9 cellular contexts compared by ENCODE assay signal in genomic region chr1:27891196-27891889, GRCh38. TPM values are rescaled to one million over a fixed set of nuclear protein-coding genes. Genes with fewer than 3 reads are reported as not detected.
DNase-seq lines count a peak whose midpoint lies in the region; ATAC-seq and TF ChIP-seq lines count a peak whose summit lies in the region.
"Had no signal": no experiment of that assay in that cellular context is flagged by ENCODE, and none has a peak within 500 bp of the region (broad histone marks: within the 10 kb centered on the region; RNA-seq: fewer than 3 reads in every experiment).

No MANE protein-coding gene starts in this region.

- no peaks in the 10 kb centered on the region for H3K36me3 ChIP-seq in Caco-2 (ENCODE audit: control insufficient read depth, insufficient read depth, low read length)
- peaks cover 12% of the 10 kb centered on the region for H3K36me3 ChIP-seq in mucosa of descending colon (ENCODE audit: low read depth)

- H3K27ac Mint-ChIP-seq in Caco-2 (ENCODE audit: unreplicated experiment), result no peak overlapping the region
- H3K27ac Mint-ChIP-seq in activated CD4-positive, alpha-beta T cell treated with anti-CD3 and anti-CD28 coated beads, Interleukin-2, amount 10 ng/mL, durations not matched to agents 7 days and 5 days, result peak overlapping the region; percentile 63

- H3K4me1 ChIP-seq in Caco-2, result no peaks in the 10 kb centered on the region
- peaks cover 5% of the 10 kb centered on the region for H3K4me1 ChIP-seq in mucosa of descending colon (ENCODE audit: low read depth)

- CTCF ChIA-PET in Caco-2 (lab: Charles Lee), result no interaction called here
- CTCF ChIA-PET in activated CD4-positive, alpha-beta T cell treated with anti-CD3 and anti-CD28 coated beads, Interleukin-2, amount 10 ng/mL, durations not matched to agents 7 days and 5 days (lab: Charles Lee), result interaction anchor here (0.7 to 1.8 kb wide), 5 partner anchors 12 to 74 kb away, joined by 3 to 6 read pairs (median 4); no protein-coding TSS in a partner anchor

- H3K4me3 ChIP-seq in Caco-2 (ENCODE audit: low read depth, low read length) (no peak overlapping the region), mucosa of descending colon (no peak overlapping the region)

- POLR2A ChIA-PET in Caco-2 (lab: Charles Lee), result no interaction called here
- POLR2A ChIA-PET in activated CD4-positive, alpha-beta T cell treated with anti-CD3 and anti-CD28 coated beads, Interleukin-2, amount 10 ng/mL, durations not matched to agents 7 days and 5 days (lab: Charles Lee), result no interaction called here

- peaks cover 47% of the 10 kb centered on the region for H3K36me3 Mint-ChIP-seq in Caco-2 (ENCODE audit: insufficient read depth, unreplicated experiment)
- peaks cover 65% of the 10 kb centered on the region for H3K36me3 Mint-ChIP-seq in activated CD4-positive, alpha-beta T cell treated with anti-CD3 and anti-CD28 coated beads, Interleukin-2, amount 10 ng/mL, durations not matched to agents 7 days and 5 days (ENCODE audit: low read depth)

- intact Hi-C loops in Caco-2 (cut with micrococcal nuclease; ENCODE audit: unreplicated experiment), result no loop called here
- intact Hi-C loops in mucosa of descending colon (cut with DNase I, micrococcal nuclease), result no loop called here

- no peaks in the 10 kb centered on the region for H3K27me3 Mint-ChIP-seq in Caco-2 (ENCODE audit: insufficient read depth, unreplicated experiment)
- H3K27me3 Mint-ChIP-seq in activated CD4-positive, alpha-beta T cell treated with anti-CD3 and anti-CD28 coated beads, Interleukin-2, amount 10 ng/mL, durations not matched to agents 7 days and 5 days, result no peaks in the 10 kb centered on the region

- H3K9me3 Mint-ChIP-seq in Caco-2 (ENCODE audit: unreplicated experiment), result no peaks in the 10 kb centered on the region
- no peaks in the 10 kb centered on the region for H3K9me3 Mint-ChIP-seq in activated CD4-positive, alpha-beta T cell treated with anti-CD3 and anti-CD28 coated beads, Interleukin-2, amount 10 ng/mL, durations not matched to agents 7 days and 5 days

- no peaks in the 10 kb centered on the region for H3K4me1 Mint-ChIP-seq in Caco-2 (ENCODE audit: low read depth, unreplicated experiment)
- peaks cover 49% of the 10 kb centered on the region for H3K4me1 Mint-ChIP-seq in activated CD4-positive, alpha-beta T cell treated with anti-CD3 and anti-CD28 coated beads, Interleukin-2, amount 10 ng/mL, durations not matched to agents 7 days and 5 days

- H3K9me3 ChIP-seq in Caco-2 (no peaks in the 10 kb centered on the region), mucosa of descending colon (no peaks in the 10 kb centered on the region)

- no peak for TF ChIP-seq CTCF in Caco-2 (IDR thresholded peaks at IDR 0.05; ENCODE audit: insufficient read depth in 1 of 2, low read depth in 1 of 2, low read length in 1 of 2, severe bottlenecking in 1 of 2, unreplicated experiment in 1 of 2)
- no peak for TF ChIP-seq CTCF in mucosa of descending colon (IDR thresholded peaks at IDR 0.05)

- TSS peak; percentile 44 for BruUV-seq in Caco-2 (replicated peaks; lab: Mats Ljungman, UMichigan)

- peak; percentile 47 for ATAC-seq in GM21737 (IDR thresholded peaks at IDR 0.05; ENCODE audit: unreplicated experiment)
- ATAC-seq in mucosa of descending colon, result peak; percentile 67

- no peak overlapping the region for H3K4me3 Mint-ChIP-seq in Caco-2 (ENCODE audit: unreplicated experiment)
- H3K4me3 Mint-ChIP-seq in activated CD4-positive, alpha-beta T cell treated with anti-CD3 and anti-CD28 coated beads, Interleukin-2, amount 10 ng/mL, durations not matched to agents 7 days and 5 days, result no peak overlapping the region

- no peaks in the 10 kb centered on the region for H3K27me3 ChIP-seq in Caco-2 (replicated peaks; ENCODE audit: control insufficient read depth, insufficient read depth, low read length)

- DNase-seq in Caco-2 (no peak), mucosa of descending colon (peak in 1 of 3 donors; percentile 42), cerebellar cortex (ENCODE audit: low spot score) (no peak), mucosa of gallbladder (ENCODE audit: low spot score) (no peak), SKM-1 (lab: John Stamatoyannopoulos, UW; ENCODE audit: unreplicated experiment) (no peak), SKM-1 treated with dmso at 0.1 percent for 144 hours (lab: John Stamatoyannopoulos, UW; ENCODE audit: unreplicated experiment) (no peak)
- peak; percentile 22 for DNase-seq in activated CD4-positive, alpha-beta T cell treated with anti-CD3 and anti-CD28 coated beads, Interleukin-2, amount 10 ng/mL, durations not matched to agents 7 days and 5 days

RNA-seq across cellular contexts. Expression of gene THEMIS2, which starts 19.0 kb away (rescaled TPM):
- total RNA-seq in Caco-2 (2022) (0.51 and 0.59 TPM in 2 replicates), mucosa of descending colon (10 to 100 TPM in 2 of 3 donors, 1 to 10 TPM in 1; 3.8 to 17.7 (median 15.6) TPM), mucosa of gallbladder (18.3 TPM)
- 10 to 100 TPM; 24.3 to 31.1 TPM for total RNA-seq in activated CD4-positive, alpha-beta T cell treated with anti-CD3 and anti-CD28 coated beads, Interleukin-2, amount 10 ng/mL, durations not matched to agents 7 days and 5 days

RNA-seq across cellular contexts. Expression of gene RPA2, which starts 23.0 kb away (rescaled TPM):
- total RNA-seq in Caco-2 (2022) (56.1 and 71.0 TPM in 2 replicates), mucosa of descending colon (10 to 100 TPM; 14.2 to 20.6 (median 19.2) TPM), mucosa of gallbladder (25.6 TPM)
- total RNA-seq in activated CD4-positive, alpha-beta T cell treated with anti-CD3 and anti-CD28 coated beads, Interleukin-2, amount 10 ng/mL, durations not matched to agents 7 days and 5 days, result 10 to 100 TPM; 62.7 to 63.8 TPM

RNA-seq across cellular contexts. Expression of gene SMPDL3B, which starts 43.5 kb away (rescaled TPM):
- 11.3 and 11.7 TPM in 2 replicates for total RNA-seq in Caco-2 (2022)
- total RNA-seq in activated CD4-positive, alpha-beta T cell treated with anti-CD3 and anti-CD28 coated beads, Interleukin-2, amount 10 ng/mL, durations not matched to agents 7 days and 5 days, result under 1 TPM; 0.20 to 0.21 TPM
- total RNA-seq in mucosa of descending colon, result 10 to 100 TPM; 17.3 to 45.4 (median 30.9) TPM
- total RNA-seq in mucosa of gallbladder, result 7.0 TPM
- total RNA-seq: RPMI7951 had no signal
